Comparison of ENCODE assay signal across 13 cellular contexts in genomic region chr4:77922158-77923094, GRCh38. TPM values are rescaled to one million over a fixed set of nuclear protein-coding genes. Genes with fewer than 3 reads are reported as not detected.
A peak's percentile ranks its signal among the peaks of the same experiment; 100 is the strongest.
DNase-seq lines count a peak whose midpoint lies in the region; ATAC-seq and TF ChIP-seq lines count a peak whose summit lies in the region.
"Had no signal": no experiment of that assay in that cellular context is flagged by ENCODE, and none has a peak within 500 bp of the region (broad histone marks: within the 10 kb centered on the region; RNA-seq: fewer than 3 reads in every experiment).

No MANE protein-coding gene starts in this region.

- ATAC-seq in left ventricle myocardium superior (no peak), SK-N-SH treated with all-trans-retinoic acid at 6 μM for 48 hours (peak; percentile 21), upper lobe of left lung (ENCODE audit: low FRiP score in 2 of 2) (no peak), HG03280 (IDR thresholded peaks at IDR 0.05; ENCODE audit: unreplicated experiment) (no peak)

- no peak for TF ChIP-seq POLR2A in upper lobe of left lung (IDR thresholded peaks at IDR 0.05)
- no peak for TF ChIP-seq POLR2A in thyroid gland (IDR thresholded peaks at IDR 0.05)

- intact Hi-C loops in left ventricle myocardium inferior (cut with micrococcal nuclease), result no loop called here
- intact Hi-C loops in left ventricle myocardium superior (cut with micrococcal nuclease), result no loop called here
- intact Hi-C loops in thyroid gland (cut with DNase I), result no loop called here

- 91 to 96% methylated on average over 4 of the region's 4 CpGs for WGBS in upper lobe of left lung, 2 donors
- 96 to 97% methylated on average over 4 of the region's 4 CpGs for WGBS in thyroid gland, 2 donors

- DNase-seq in left ventricle myocardium inferior (no peak), left ventricle myocardium superior (no peak), fibroblast of the aortic adventitia (ENCODE audit: low read depth) (peak; percentile 74), upper lobe of left lung (no peak), pons (ENCODE audit: low spot score) (no peak), thyroid gland (no peak)
- DNase-seq: DMS79, NCI-H1436, occipital lobe, T-helper 9 cell, tibial artery had no signal

- H3K4me1 ChIP-seq in left ventricle myocardium inferior (peaks cover 22% of the 10 kb centered on the region), upper lobe of left lung (peaks cover 12 to 21% (median 16%) of the 10 kb centered on the region in 4 donors), thyroid gland (peaks cover 7 to 14% of the 10 kb centered on the region in 2 donors)

- H3K27me3 ChIP-seq in left ventricle myocardium inferior (ENCODE audit: low read depth) (no peaks in the 10 kb centered on the region), upper lobe of left lung (no peaks in the 10 kb centered on the region), thyroid gland (no peaks in the 10 kb centered on the region)
- H3K27me3 ChIP-seq: tibial artery had no signal

- H3K36me3 ChIP-seq in left ventricle myocardium inferior (peaks cover 9% of the 10 kb centered on the region), upper lobe of left lung (no peaks in the 10 kb centered on the region), thyroid gland (no peaks in the 10 kb centered on the region)

- TF ChIP-seq CTCF in left ventricle myocardium inferior (IDR thresholded peaks at IDR 0.05; ENCODE audit: borderline replicate concordance), result no peak
- no peak for TF ChIP-seq CTCF in fibroblast of the aortic adventitia (IDR thresholded peaks at IDR 0.05; ENCODE audit: insufficient read depth, low read length)
- no peak for TF ChIP-seq CTCF in upper lobe of left lung (IDR thresholded peaks at IDR 0.05)
- TF ChIP-seq CTCF in thyroid gland (IDR thresholded peaks at IDR 0.05), result no peak

- no peak for TF ChIP-seq EP300 in upper lobe of left lung (IDR thresholded peaks at IDR 0.05)

- H3K27ac ChIP-seq in left ventricle myocardium inferior (replicated peaks), result peak overlapping the region; percentile 81
- peak overlapping the region; percentile 4 to 63 (median 51) for H3K27ac ChIP-seq in upper lobe of left lung
- H3K27ac ChIP-seq in thyroid gland, result no peak overlapping the region
- H3K27ac ChIP-seq: tibial artery had no signal

- H3K4me3 ChIP-seq in left ventricle myocardium inferior (no peak overlapping the region), fibroblast of the aortic adventitia (ENCODE audit: low read depth, low read length) (no peak overlapping the region), upper lobe of left lung (no peak overlapping the region), thyroid gland (replicated peaks in 1 of 3) (no peak overlapping the region)
- H3K4me3 ChIP-seq: tibial artery had no signal

- peaks cover 13% of the 10 kb centered on the region for H3K9me3 ChIP-seq in left ventricle myocardium inferior (replicated peaks)
- no peaks in the 10 kb centered on the region for H3K9me3 ChIP-seq in upper lobe of left lung
- H3K9me3 ChIP-seq in thyroid gland, result no peaks in the 10 kb centered on the region

TF ChIP-seq in SK-N-SH treated with all-trans-retinoic acid at 6 μM for 48 hours, 23 proteins besides CTCF, POLR2A, EP300 and RAD21:
- no peak for TF ChIP-seq ZFP3 (CRISPR knock-in tag; IDR thresholded peaks at IDR 0.05)
- TF ChIP-seq TOX (CRISPR knock-in tag; IDR thresholded peaks at IDR 0.05; ENCODE audit: borderline replicate concordance), result no peak
- no peak for TF ChIP-seq ZNF565 (CRISPR knock-in tag; conservative IDR thresholded peaks at IDR 0.05; ENCODE audit: low read depth)
- no peak for TF ChIP-seq ZNF70 (CRISPR knock-in tag; IDR thresholded peaks at IDR 0.05)
- TF ChIP-seq PPARA (CRISPR knock-in tag; IDR thresholded peaks at IDR 0.05; ENCODE audit: borderline replicate concordance), result no peak
- TF ChIP-seq, protein P1, sequence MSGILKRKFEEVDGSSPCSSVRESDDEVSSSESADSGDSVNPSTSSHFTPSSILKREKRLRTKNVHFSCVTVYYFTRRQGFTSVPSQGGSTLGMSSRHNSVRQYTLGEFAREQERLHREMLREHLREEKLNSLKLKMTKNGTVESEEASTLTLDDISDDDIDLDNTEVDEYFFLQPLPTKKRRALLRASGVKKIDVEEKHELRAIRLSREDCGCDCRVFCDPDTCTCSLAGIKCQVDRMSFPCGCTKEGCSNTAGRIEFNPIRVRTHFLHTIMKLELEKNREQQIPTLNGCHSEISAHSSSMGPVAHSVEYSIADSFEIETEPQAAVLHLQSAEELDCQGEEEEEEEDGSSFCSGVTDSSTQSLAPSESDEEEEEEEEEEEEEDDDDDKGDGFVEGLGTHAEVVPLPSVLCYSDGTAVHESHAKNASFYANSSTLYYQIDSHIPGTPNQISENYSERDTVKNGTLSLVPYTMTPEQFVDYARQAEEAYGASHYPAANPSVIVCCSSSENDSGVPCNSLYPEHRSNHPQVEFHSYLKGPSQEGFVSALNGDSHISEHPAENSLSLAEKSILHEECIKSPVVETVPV (CRISPR knock-in tag; IDR thresholded peaks at IDR 0.05), result no peak
TF ChIP-seq in SK-N-SH treated with all-trans-retinoic acid at 6 μM for 48 hours: peak in this region for 0.

RNA-seq across cellular contexts. Expression of gene MRPL1, which starts 59.8 kb away (rescaled TPM):
- total RNA-seq in left ventricle myocardium inferior (50.8 TPM), left ventricle myocardium superior (52.3 TPM), fibroblast of the aortic adventitia (ENCODE audit: low replicate concordance) (36.7 and 78.7 TPM in 2 replicates), upper lobe of left lung (10 to 100 TPM in 4 of 6 donors, 1 to 10 TPM in 2; 4.1 to 26.5 (median 16.8) TPM), thyroid gland (10 to 100 TPM; 12.1 to 25.9 (median 19.0) TPM)

Comparison
In these comparisons a context has a peak if more than half of its experiments do, and no peak if none do; other contexts are left out.
1. H3K27ac ChIP-seq: peak in left ventricle myocardium inferior (single experiment) and upper lobe of left lung (4 of 4); none in thyroid gland (0 of 3).